In the genomic region with DNA sequence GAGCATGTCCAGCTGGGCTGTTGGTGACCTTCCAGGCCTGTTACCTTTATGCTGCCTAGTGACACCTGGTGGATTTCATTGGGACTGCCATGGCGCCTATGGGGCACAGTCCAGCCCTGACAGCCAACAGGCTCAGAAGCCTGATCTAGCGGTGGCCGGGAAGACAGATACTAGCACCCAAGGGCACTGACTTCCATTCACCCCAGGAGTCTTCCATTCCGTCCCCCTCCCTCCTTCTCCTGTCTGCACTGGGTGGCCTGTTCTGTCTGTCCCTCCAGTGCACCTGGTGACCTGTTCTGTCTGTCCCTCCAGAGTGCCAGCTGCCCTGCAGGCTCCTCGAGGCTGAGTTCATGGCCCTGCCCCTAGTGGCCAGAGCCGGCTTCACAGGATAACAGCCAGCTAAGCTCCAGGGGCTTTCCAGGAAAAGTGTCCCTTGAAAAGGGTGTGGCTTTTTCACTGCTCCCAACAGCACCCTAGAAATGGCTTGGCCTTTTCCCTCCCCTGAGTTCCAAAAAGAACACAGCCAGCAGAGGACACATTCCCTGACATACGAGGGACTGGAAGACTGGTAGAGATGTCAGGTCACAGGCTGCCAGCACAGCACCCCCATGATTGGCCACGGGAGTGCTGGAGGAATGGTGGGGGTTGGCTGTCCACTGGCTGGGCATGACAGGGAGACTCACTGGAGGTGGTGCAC, we compare ENCODE assay signal across 8 cellular contexts.
DNase-seq lines count a peak whose midpoint lies in the region; ATAC-seq lines count a peak whose summit lies in the region.
"Not testable (repeated sequence)": the region's sequence is repeated elsewhere in the genome, so short reads cannot be mapped to it uniquely, and the experiment has no call there.

No MANE protein-coding gene starts in this region.

- not testable (repeated sequence) for H3K27me3 Mint-ChIP-seq in memory B cell

- H3K4me1 Mint-ChIP-seq in memory B cell: not testable (repeated sequence)

- not testable (repeated sequence) for H3K9me3 Mint-ChIP-seq in memory B cell

- H3K4me3 Mint-ChIP-seq in memory B cell: peak overlapping the region; percentile 89

- ATAC-seq in GM18909 (IDR thresholded peaks at IDR 0.05; ENCODE audit: poor library complexity, unreplicated experiment) (peak; percentile 81), HG03025 (IDR thresholded peaks at IDR 0.05; ENCODE audit: low FRiP score, unreplicated experiment) (peak; percentile 68), memory B cell (ENCODE audit: low read depth) (peak; percentile 91)

- not testable (repeated sequence) for H3K36me3 Mint-ChIP-seq in memory B cell

- H3K27ac Mint-ChIP-seq in memory B cell: not testable (repeated sequence)

- DNase-seq in AG08395 (ENCODE audit: low spot score) (peak; percentile 52), RKO (ENCODE audit: low spot score) (peak; percentile 78), fibroblast of gingiva (ENCODE audit: low read depth) (peak; percentile 49), memory B cell (ENCODE audit: low spot score in 2 of 2) (peak; percentile 67 to 72)
- peak; percentile 32 to 40 for DNase-seq in activated T-helper 1 cell treated with anti-CD3 and anti-CD28 coated beads, Interleukin-2, amount 50 U/mL, for 16 hours (ENCODE audit: low read depth in 1 of 2, low spot score in 1 of 2)
- DNase-seq in stimulated activated CD4-positive, alpha-beta T cell treated with anti-CD3 and anti-CD28 coated beads, Interleukin-2, amount 100 ng/mL, for 48 hours: peak; percentile 60 to 70

Comparison
In these comparisons a context has a peak if more than half of its experiments do, and no peak if none do; other contexts are left out.
1. Peak in every context shown above with its lines: DNase-seq and ATAC-seq.